11 cellular contexts compared by ENCODE assay signal in the genomic region with DNA sequence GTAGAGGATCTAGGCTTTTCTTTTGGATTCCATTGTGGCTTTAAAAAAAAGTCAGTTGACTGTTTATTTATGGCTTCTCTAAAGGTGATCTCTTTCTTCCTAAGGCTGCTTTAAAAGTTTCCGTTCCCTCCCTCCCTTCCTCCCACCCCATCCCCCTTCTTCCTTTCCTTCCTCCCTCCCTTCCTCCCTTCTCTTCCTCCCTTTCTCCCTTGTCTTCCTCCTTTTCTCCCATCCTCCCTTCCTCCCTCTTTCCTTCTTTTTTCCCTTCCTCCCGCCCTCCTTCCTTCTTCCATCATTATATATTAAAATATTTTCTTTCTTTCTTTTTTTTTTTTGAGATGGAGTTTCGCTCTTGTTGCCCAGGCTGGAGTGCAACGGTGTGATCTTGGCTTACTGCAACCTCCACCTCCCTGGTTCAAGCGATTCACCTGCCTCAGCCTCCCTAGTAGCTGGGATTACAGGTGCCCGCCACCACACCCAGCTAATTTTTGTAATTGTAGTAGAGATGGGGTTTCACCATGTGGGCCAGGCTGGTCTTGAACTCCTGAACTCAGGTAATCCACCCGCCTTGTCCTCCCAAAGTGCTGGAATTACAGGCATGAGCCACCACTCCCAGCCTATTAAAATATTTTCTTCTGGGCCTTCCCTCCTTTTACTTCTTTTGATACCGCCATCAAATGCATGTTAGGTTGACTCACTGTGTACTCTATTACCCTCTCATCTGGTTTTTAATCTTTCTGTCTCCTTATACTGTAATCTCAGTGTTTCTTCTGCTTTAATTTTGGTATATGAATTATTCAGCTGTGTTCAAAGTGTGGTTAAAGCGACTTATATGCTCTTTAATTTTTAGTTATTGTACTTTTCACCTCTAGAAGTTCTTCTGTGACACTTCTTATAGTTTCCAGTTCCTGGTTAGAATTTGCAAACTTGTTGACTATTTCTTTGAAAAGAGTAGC. TPM values are rescaled to one million over a fixed set of nuclear protein-coding genes. Genes with fewer than 3 reads are reported as not detected.
DNase-seq lines count a peak whose midpoint lies in the region; ATAC-seq and TF ChIP-seq lines count a peak whose summit lies in the region.
"Had no signal": no experiment of that assay in that cellular context is flagged by ENCODE, and none has a peak within 500 bp of the region (broad histone marks: within the 10 kb centered on the region; RNA-seq: fewer than 3 reads in every experiment).

No MANE protein-coding gene starts in this region.

- no peak for TF ChIP-seq CTCF in Peyer's patch (IDR thresholded peaks at IDR 0.05)
- TF ChIP-seq CTCF in prostate gland (IDR thresholded peaks at IDR 0.05), result no peak

- H3K4me3 ChIP-seq in Peyer's patch (no peak overlapping the region), prostate gland (no peak overlapping the region)
- H3K4me3 ChIP-seq: HAP-1 had no signal

- peaks cover 11% of the 10 kb centered on the region for H3K36me3 Mint-ChIP-seq in activated T-cell treated with anti-CD3 and anti-CD28 coated beads, Interleukin-2, amount 50 U/mL, for 24 hours (ENCODE audit: low read depth)
- no peaks in the 10 kb centered on the region for H3K36me3 Mint-ChIP-seq in dendritic cell treated with granulocyte-macrophage colony-stimulating factor and Interleukin-4, amounts not matched to agents 40 ng/mL and 50 ng/mL, for 4 days (ENCODE audit: low read depth)
- peaks cover 0 to 4% of the 10 kb centered on the region in 2 donors for H3K36me3 Mint-ChIP-seq in stimulated activated naive B cell treated with anti-CD40 and anti-IgM and Interleukin-4, amounts not matched to agents 10 μg/mL and 1 μg/mL and 100 μg/mL, for 72 hours

- H3K36me3 ChIP-seq in Peyer's patch (no peaks in the 10 kb centered on the region), prostate gland (no peaks in the 10 kb centered on the region)
- H3K36me3 ChIP-seq: HAP-1, neutrophil had no signal

- no peaks in the 10 kb centered on the region for H3K9me3 Mint-ChIP-seq in activated T-cell treated with anti-CD3 and anti-CD28 coated beads, Interleukin-2, amount 50 U/mL, for 24 hours
- H3K9me3 Mint-ChIP-seq in dendritic cell treated with granulocyte-macrophage colony-stimulating factor and Interleukin-4, amounts not matched to agents 40 ng/mL and 50 ng/mL, for 4 days, result no peaks in the 10 kb centered on the region
- peaks cover 2 to 4% of the 10 kb centered on the region in 2 donors for H3K9me3 Mint-ChIP-seq in stimulated activated naive B cell treated with anti-CD40 and anti-IgM and Interleukin-4, amounts not matched to agents 10 μg/mL and 1 μg/mL and 100 μg/mL, for 72 hours

- H3K27ac Mint-ChIP-seq in activated T-cell treated with anti-CD3 and anti-CD28 coated beads, Interleukin-2, amount 50 U/mL, for 24 hours, result peak overlapping the region; percentile 100
- peak overlapping the region; percentile 99 for H3K27ac Mint-ChIP-seq in dendritic cell treated with granulocyte-macrophage colony-stimulating factor and Interleukin-4, amounts not matched to agents 40 ng/mL and 50 ng/mL, for 4 days
- peak overlapping the region; percentile 99 for H3K27ac Mint-ChIP-seq in stimulated activated naive B cell treated with anti-CD40 and anti-IgM and Interleukin-4, amounts not matched to agents 10 μg/mL and 1 μg/mL and 100 μg/mL, for 72 hours

- intact Hi-C loops in dendritic cell treated with granulocyte-macrophage colony-stimulating factor and Interleukin-4, amounts not matched to agents 40 ng/mL and 50 ng/mL, for 4 days (cut with micrococcal nuclease), result loop anchor here (5.0 kb wide), 2 partner anchors 37 to 228 kb away; no protein-coding TSS in a partner anchor
- intact Hi-C loops in prostate gland (cut with DNase I), result no loop called here

- H3K9me3 ChIP-seq in Peyer's patch (no peaks in the 10 kb centered on the region), prostate gland (no peaks in the 10 kb centered on the region)
- H3K9me3 ChIP-seq: HAP-1, neutrophil had no signal

- peak overlapping the region; percentile 77 for H3K4me3 Mint-ChIP-seq in activated T-cell treated with anti-CD3 and anti-CD28 coated beads, Interleukin-2, amount 50 U/mL, for 24 hours
- peak overlapping the region; percentile 4 for H3K4me3 Mint-ChIP-seq in dendritic cell treated with granulocyte-macrophage colony-stimulating factor and Interleukin-4, amounts not matched to agents 40 ng/mL and 50 ng/mL, for 4 days
- peak overlapping the region; percentile 33 to 66 for H3K4me3 Mint-ChIP-seq in stimulated activated naive B cell treated with anti-CD40 and anti-IgM and Interleukin-4, amounts not matched to agents 10 μg/mL and 1 μg/mL and 100 μg/mL, for 72 hours

- H3K4me1 Mint-ChIP-seq in activated T-cell treated with anti-CD3 and anti-CD28 coated beads, Interleukin-2, amount 50 U/mL, for 24 hours (ENCODE audit: low read depth), result peaks cover 70% of the 10 kb centered on the region
- H3K4me1 Mint-ChIP-seq in dendritic cell treated with granulocyte-macrophage colony-stimulating factor and Interleukin-4, amounts not matched to agents 40 ng/mL and 50 ng/mL, for 4 days (ENCODE audit: low read depth), result peaks cover 67% of the 10 kb centered on the region
- peaks cover 36 to 56% of the 10 kb centered on the region in 2 donors for H3K4me1 Mint-ChIP-seq in stimulated activated naive B cell treated with anti-CD40 and anti-IgM and Interleukin-4, amounts not matched to agents 10 μg/mL and 1 μg/mL and 100 μg/mL, for 72 hours

- H3K4me1 ChIP-seq in Peyer's patch (peaks cover 4 to 40% (median 8%) of the 10 kb centered on the region in 4 donors), prostate gland (replicated peaks) (no peaks in the 10 kb centered on the region)

- WGBS in prostate gland, result 96% methylated on average over 9 of the region's 9 CpGs

- peak in 1 of 2 donors; percentile 1 for ATAC-seq in stimulated activated naive B cell treated with anti-CD40 and anti-IgM and Interleukin-4, amounts not matched to agents 10 μg/mL and 1 μg/mL and 100 μg/mL, for 72 hours (replicated peaks)
- ATAC-seq in HG03139 (IDR thresholded peaks at IDR 0.05; ENCODE audit: unreplicated experiment), result no peak
- no peak for ATAC-seq in GM18520 (IDR thresholded peaks at IDR 0.05; ENCODE audit: unreplicated experiment)

- H3K27ac ChIP-seq in Peyer's patch (peak overlapping the region in 3 of 4 donors; percentile 65 to 70 (median 66)), prostate gland (no peak overlapping the region)
- H3K27ac ChIP-seq: neutrophil had no signal

- H3K27me3 Mint-ChIP-seq in activated T-cell treated with anti-CD3 and anti-CD28 coated beads, Interleukin-2, amount 50 U/mL, for 24 hours, result no peaks in the 10 kb centered on the region
- no peaks in the 10 kb centered on the region for H3K27me3 Mint-ChIP-seq in dendritic cell treated with granulocyte-macrophage colony-stimulating factor and Interleukin-4, amounts not matched to agents 40 ng/mL and 50 ng/mL, for 4 days
- no peaks in the 10 kb centered on the region for H3K27me3 Mint-ChIP-seq in stimulated activated naive B cell treated with anti-CD40 and anti-IgM and Interleukin-4, amounts not matched to agents 10 μg/mL and 1 μg/mL and 100 μg/mL, for 72 hours

- no peak for DNase-seq in activated T-cell treated with anti-CD3 and anti-CD28 coated beads, Interleukin-2, amount 50 U/mL, for 24 hours
- no peak for DNase-seq in activated T-cell treated with anti-CD3 and anti-CD28 coated beads for 4 hours
- no peak for DNase-seq in Peyer's patch
- no peak for DNase-seq in stimulated activated naive B cell treated with anti-CD40 and anti-IgM and Interleukin-4, amounts not matched to agents 10 μg/mL and 1 μg/mL and 100 μg/mL, for 72 hours
- no peak for DNase-seq in prostate gland (ENCODE audit: low spot score)
- DNase-seq: NCI-H1092 treated with DMSO at 0.1 percent for 48 hours had no signal

- TF ChIP-seq POLR2A in Peyer's patch (IDR thresholded peaks at IDR 0.05) (no peak), prostate gland (IDR thresholded peaks at IDR 0.05) (no peak)

- no peaks in the 10 kb centered on the region for H3K27me3 ChIP-seq in Peyer's patch
- no peaks in the 10 kb centered on the region for H3K27me3 ChIP-seq in prostate gland (replicated peaks; ENCODE audit: insufficient read depth)
- H3K27me3 ChIP-seq: neutrophil had no signal

RNA-seq across cellular contexts. Expression of a gene that starts 59.2 kb away (rescaled TPM):
- total RNA-seq in Peyer's patch, result 100 to 1,000 TPM; 178 to 291 (median 203) TPM
- 100 to 1,000 TPM; 143 to 153 TPM for total RNA-seq in prostate gland

Comparison
In these comparisons a context has a peak if more than half of its experiments do, and no peak if none do; other contexts are left out.
1. H3K4me3 Mint-ChIP-seq: peak in every context shown above with its lines; median percentile 77 in activated T-cell treated with anti-CD3 and anti-CD28 coated beads, Interleukin-2, amount 50 U/mL, for 24 hours; 50 in stimulated activated naive B cell treated with anti-CD40 and anti-IgM and Interleukin-4, amounts not matched to agents 10 μg/mL and 1 μg/mL and 100 μg/mL, for 72 hours; 4 in dendritic cell treated with granulocyte-macrophage colony-stimulating factor and Interleukin-4, amounts not matched to agents 40 ng/mL and 50 ng/mL, for 4 days.
2. H3K27ac ChIP-seq: peak in Peyer's patch (3 of 4); none in prostate gland (0 of 2).
3. Peak in every context shown above with its lines, with median percentiles within 50 percentile points of each other: H3K27ac Mint-ChIP-seq.